In genomic region chr20:18299364-18299763, GRCh38 we compare ENCODE assay signal across 1 cellular context.
TF ChIP-seq lines count a peak whose summit lies in the region.

No MANE protein-coding gene starts in this region.

TF ChIP-seq in H1, 55 proteins besides CTCF, POLR2A, EP300 and RAD21 (continued from another document):
- TF ChIP-seq POLR2AphosphoS5 (IDR thresholded peaks at IDR 0.05; ENCODE audit: low read depth, low read length), result no peak
- TF ChIP-seq RXRA (IDR thresholded peaks at IDR 0.05; ENCODE audit: insufficient read depth, low read depth, low read length), result no peak
- no peak for TF ChIP-seq SP1 (IDR thresholded peaks at IDR 0.05; ENCODE audit: low read depth, low read length)
- no peak for TF ChIP-seq RBBP5 (IDR thresholded peaks at IDR 0.05; ENCODE audit: borderline replicate concordance, low read depth, low read length)
- TF ChIP-seq HDAC2 (IDR thresholded peaks at IDR 0.05; ENCODE audit: borderline replicate concordance in 1 of 2, low read depth in 2 of 2, low read length in 2 of 2), result no peak
- no peak for TF ChIP-seq CHD2 (IDR thresholded peaks at IDR 0.05; ENCODE audit: low read length)
- TF ChIP-seq TEAD4 (IDR thresholded peaks at IDR 0.05; ENCODE audit: low read depth, low read length), result no peak
- no peak for TF ChIP-seq TAF1 (IDR thresholded peaks at IDR 0.05; ENCODE audit: low read depth, low read length)
- no peak for TF ChIP-seq SUZ12 (IDR thresholded peaks at IDR 0.05; ENCODE audit: low read length)
- TF ChIP-seq CBX8 (IDR thresholded peaks at IDR 0.05; ENCODE audit: borderline replicate concordance, low read depth, low read length), result no peak
- TF ChIP-seq CBX5 (IDR thresholded peaks at IDR 0.05; ENCODE audit: low read depth, low read length), result no peak
- TF ChIP-seq NANOG (IDR thresholded peaks at IDR 0.05; ENCODE audit: insufficient read depth, low read depth, low read length, poor library complexity, severe bottlenecking), result no peak
- TF ChIP-seq E2F6 (IDR thresholded peaks at IDR 0.05), result no peak
- no peak for TF ChIP-seq GABPA (IDR thresholded peaks at IDR 0.05; ENCODE audit: borderline replicate concordance, insufficient read depth, low read length)
- no peak for TF ChIP-seq BACH1 (IDR thresholded peaks at IDR 0.05; ENCODE audit: low read length)
- no peak for TF ChIP-seq NRF1 (IDR thresholded peaks at IDR 0.05; ENCODE audit: low read depth, low read length)
- TF ChIP-seq POU5F1 (IDR thresholded peaks at IDR 0.05; ENCODE audit: low read depth, low read length), result no peak
- no peak for TF ChIP-seq CEBPB (IDR thresholded peaks at IDR 0.05; ENCODE audit: low read depth, low read length)
